7 cellular contexts compared by ENCODE assay signal in genomic region chr1:186804669-186805068, GRCh38. TPM values are rescaled to one million over a fixed set of nuclear protein-coding genes. Genes with fewer than 3 reads are reported as not detected.
"Had no signal": no experiment of that assay in that cellular context is flagged by ENCODE, and none has a peak within 500 bp of the region (broad histone marks: within the 10 kb centered on the region; RNA-seq: fewer than 3 reads in every experiment).

No MANE protein-coding gene starts in this region.

- H3K4me3 ChIP-seq: GM12878 had no signal

- DNase-seq: GDM1, GF-D8 had no signal

- ATAC-seq: GM12878 had no signal

- FAIRE-seq: G401.6, GM12878, GM18507, GM19239 had no signal

RNA-seq across cellular contexts. Expression of gene PLA2G4A, which starts 24.1 kb away (rescaled TPM):
- total RNA-seq: G401 had no signal
